In the genomic region with DNA sequence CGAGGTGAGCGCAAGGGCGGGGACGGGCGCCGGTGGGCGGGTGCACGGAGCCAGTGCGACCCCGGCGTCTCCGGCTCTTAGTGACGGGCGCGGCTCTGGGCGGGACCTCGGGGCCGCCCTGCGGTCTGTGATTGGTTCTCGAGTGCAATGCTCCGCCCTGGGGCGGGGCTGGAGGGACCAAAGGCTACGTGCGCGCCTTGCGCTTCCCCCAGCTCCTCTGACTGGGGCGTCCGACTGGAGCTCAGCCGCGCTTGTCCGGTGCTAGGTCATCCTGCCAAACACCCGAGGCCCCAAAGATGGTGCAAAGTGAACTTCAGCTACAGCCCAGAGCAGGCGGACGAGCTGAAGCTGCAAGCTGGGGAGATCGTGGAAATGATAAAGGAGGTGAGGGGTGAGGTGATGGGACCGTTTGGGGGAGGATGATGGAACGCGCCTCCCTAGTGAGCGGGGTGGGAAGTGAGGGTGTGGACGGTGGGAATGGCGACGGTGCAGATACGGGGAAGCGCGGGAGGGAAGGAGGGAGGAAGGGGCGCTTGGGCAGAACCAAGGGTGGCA, we compare ENCODE assay signal across 8 cellular contexts. TPM values are rescaled to one million over a fixed set of nuclear protein-coding genes. Genes with fewer than 3 reads are reported as not detected.
A peak's percentile ranks its signal among the peaks of the same experiment; 100 is the strongest.
DNase-seq lines count a peak whose midpoint lies in the region; ATAC-seq and TF ChIP-seq lines count a peak whose summit lies in the region.

No MANE protein-coding gene starts in this region.

- in situ Hi-C loops in Panc1 (cut with HindIII; ENCODE audit: low pct_unique_long_range_greater_than_20kb, low sequenced_read_pairs): no loop called here

- TF ChIP-seq CTCF in Panc1 (IDR thresholded peaks at IDR 0.05) (no peak), fibroblast of the aortic adventitia (IDR thresholded peaks at IDR 0.05; ENCODE audit: insufficient read depth, low read length) (no peak), nephron progenitor cell (IDR thresholded peaks at IDR 0.05) (no peak)

- H3K27ac ChIP-seq in Panc1 (ENCODE audit: low read length): peak overlapping the region; percentile 88

- H3K9me3 ChIP-seq in Panc1 (ENCODE audit: control insufficient read depth, insufficient read depth, low read depth, low read length): no peaks in the 10 kb centered on the region

- POLR2A ChIA-PET in Panc1 (lab: Charles Lee): interaction anchor here (1.0 kb wide), 1 partner anchor 158 kb away, joined by 5 read pairs; the partner anchor contains the start of gene TRAPPC3

- peaks cover 91% of the 10 kb centered on the region for H3K36me3 Mint-ChIP-seq in activated T-helper 17 cell treated with anti-CD3 and anti-CD28 coated beads, Interleukin-2, amount 50 U/mL, for 72 hours (ENCODE audit: low read depth)
- peaks cover 50% of the 10 kb centered on the region for H3K36me3 Mint-ChIP-seq in nephron progenitor cell (ENCODE audit: low read depth)
- peaks cover 43% of the 10 kb centered on the region for H3K36me3 Mint-ChIP-seq in stimulated activated naive CD8-positive, alpha-beta T cell treated with anti-CD3 and anti-CD28 coated beads, Interleukin-15, Interleukin-2, amounts not matched to agents 100 ng/mL and 50 ng/mL, for 24 hours (ENCODE audit: low read depth)

- BruUV-seq in Panc1 (replicated peaks; lab: Mats Ljungman, UMichigan): no TSS peak

- peak overlapping the region; percentile 82 for H3K4me3 ChIP-seq in Jurkat, Clone E6-1 (ENCODE audit: low read length)
- H3K4me3 ChIP-seq in Panc1 (ENCODE audit: low read depth in 2 of 2, low read length in 2 of 2) (peak overlapping the region; percentile 65 to 85), fibroblast of the aortic adventitia (ENCODE audit: low read depth, low read length) (peak overlapping the region; percentile 72)

- ATAC-seq in GM21576 (IDR thresholded peaks at IDR 0.05; ENCODE audit: unreplicated experiment) (peak; percentile 91), Panc1 (peak; percentile 97)
- peak; percentile 92 for ATAC-seq in activated T-helper 17 cell treated with anti-CD3 and anti-CD28 coated beads, Interleukin-2, amount 50 U/mL, for 72 hours (replicated peaks)

- H3K4me1 Mint-ChIP-seq in activated T-helper 17 cell treated with anti-CD3 and anti-CD28 coated beads, Interleukin-2, amount 50 U/mL, for 72 hours: peaks cover 30% of the 10 kb centered on the region
- peaks cover 26% of the 10 kb centered on the region for H3K4me1 Mint-ChIP-seq in nephron progenitor cell
- H3K4me1 Mint-ChIP-seq in stimulated activated naive CD8-positive, alpha-beta T cell treated with anti-CD3 and anti-CD28 coated beads, Interleukin-15, Interleukin-2, amounts not matched to agents 100 ng/mL and 50 ng/mL, for 24 hours (ENCODE audit: low read depth): peaks cover 50% of the 10 kb centered on the region

- no peaks in the 10 kb centered on the region for H3K27me3 Mint-ChIP-seq in activated T-helper 17 cell treated with anti-CD3 and anti-CD28 coated beads, Interleukin-2, amount 50 U/mL, for 72 hours
- H3K27me3 Mint-ChIP-seq in nephron progenitor cell (ENCODE audit: low read depth, poor library complexity): no peaks in the 10 kb centered on the region
- no peaks in the 10 kb centered on the region for H3K27me3 Mint-ChIP-seq in stimulated activated naive CD8-positive, alpha-beta T cell treated with anti-CD3 and anti-CD28 coated beads, Interleukin-15, Interleukin-2, amounts not matched to agents 100 ng/mL and 50 ng/mL, for 24 hours

- H3K27me3 ChIP-seq in Panc1 (ENCODE audit: control insufficient read depth, insufficient read depth, low read length): no peaks in the 10 kb centered on the region

- CTCF ChIA-PET in Panc1 (lab: Charles Lee): no interaction called here

- intact Hi-C loops in Panc1 (cut with micrococcal nuclease; ENCODE audit: unreplicated experiment): no loop called here

- DNase-seq in DMS153 treated with DMSO at 0.1 percent for 48 hours (lab: John Stamatoyannopoulos, UW; ENCODE audit: unreplicated experiment) (peak; percentile 98), Panc1 (ENCODE audit: low read depth, low spot score) (peak; percentile 50), fibroblast of the aortic adventitia (ENCODE audit: low read depth) (peak; percentile 85), nephron progenitor cell (peak; percentile 97)
- peak; percentile 90 for DNase-seq in Jurkat, Clone E6-1 (ENCODE audit: low read depth, low spot score)

- peak overlapping the region; percentile 100 for H3K4me3 Mint-ChIP-seq in activated T-helper 17 cell treated with anti-CD3 and anti-CD28 coated beads, Interleukin-2, amount 50 U/mL, for 72 hours
- H3K4me3 Mint-ChIP-seq in nephron progenitor cell: peak overlapping the region; percentile 91
- peak overlapping the region; percentile 85 for H3K4me3 Mint-ChIP-seq in stimulated activated naive CD8-positive, alpha-beta T cell treated with anti-CD3 and anti-CD28 coated beads, Interleukin-15, Interleukin-2, amounts not matched to agents 100 ng/mL and 50 ng/mL, for 24 hours

- H3K9me3 Mint-ChIP-seq in activated T-helper 17 cell treated with anti-CD3 and anti-CD28 coated beads, Interleukin-2, amount 50 U/mL, for 72 hours: no peaks in the 10 kb centered on the region
- no peaks in the 10 kb centered on the region for H3K9me3 Mint-ChIP-seq in nephron progenitor cell
- no peaks in the 10 kb centered on the region for H3K9me3 Mint-ChIP-seq in stimulated activated naive CD8-positive, alpha-beta T cell treated with anti-CD3 and anti-CD28 coated beads, Interleukin-15, Interleukin-2, amounts not matched to agents 100 ng/mL and 50 ng/mL, for 24 hours

- H3K27ac Mint-ChIP-seq in activated T-helper 17 cell treated with anti-CD3 and anti-CD28 coated beads, Interleukin-2, amount 50 U/mL, for 72 hours: peak overlapping the region; percentile 100
- H3K27ac Mint-ChIP-seq in nephron progenitor cell: no peak overlapping the region
- H3K27ac Mint-ChIP-seq in stimulated activated naive CD8-positive, alpha-beta T cell treated with anti-CD3 and anti-CD28 coated beads, Interleukin-15, Interleukin-2, amounts not matched to agents 100 ng/mL and 50 ng/mL, for 24 hours: peak overlapping the region; percentile 80

- peaks cover 15% of the 10 kb centered on the region for H3K4me1 ChIP-seq in Panc1 (ENCODE audit: control insufficient read depth, insufficient read depth, low read length)

- H3K36me3 ChIP-seq in Panc1 (ENCODE audit: control insufficient read depth, insufficient read depth, low read length): peaks cover 11% of the 10 kb centered on the region

RNA-seq across cellular contexts. Expression of gene SH3D21, which starts 0.8 kb away (rescaled TPM):
- polyA plus RNA-seq in Jurkat, Clone E6-1 (2012; ENCODE audit: insufficient read depth, insufficient read length): 6.6 TPM
- total RNA-seq in Panc1 (2021; ENCODE audit: unreplicated experiment): 18.9 TPM
- polyA plus RNA-seq in Panc1 (2012; ENCODE audit: insufficient read length): 19.9 TPM
- total RNA-seq in activated T-helper 17 cell treated with anti-CD3 and anti-CD28 coated beads, Interleukin-2, amount 50 U/mL, for 72 hours: 100 to 1,000 TPM in 1 of 2 donors, 10 to 100 TPM in 1; 24.4 to 245 TPM
- total RNA-seq in fibroblast of the aortic adventitia (ENCODE audit: low replicate concordance): 5.2 and 9.3 TPM in 2 replicates

RNA-seq across cellular contexts. Expression of gene EVA1B, which starts 16.5 kb away (rescaled TPM):
- 5.7 TPM for polyA plus RNA-seq in Jurkat, Clone E6-1 (2012; ENCODE audit: insufficient read depth, insufficient read length)
- total RNA-seq in Panc1 (2021; ENCODE audit: unreplicated experiment) (79.0 TPM), fibroblast of the aortic adventitia (ENCODE audit: low replicate concordance) (167 and 366 TPM in 2 replicates)
- 196 TPM for polyA plus RNA-seq in Panc1 (2012; ENCODE audit: insufficient read length)
- 1 to 10 TPM; 2.5 to 5.6 TPM for total RNA-seq in activated T-helper 17 cell treated with anti-CD3 and anti-CD28 coated beads, Interleukin-2, amount 50 U/mL, for 72 hours

Comparison
In these comparisons a context has a peak if more than half of its experiments do, and no peak if none do; other contexts are left out.
1. Peak in every context shown above with its lines: DNase-seq, ATAC-seq, H3K4me3 ChIP-seq and H3K27ac ChIP-seq.
2. RNA of gene EVA1B, which starts 16.5 kb away (total RNA-seq): 167 to 366 TPM in fibroblast of the aortic adventitia and 79.0 TPM in Panc1 (single experiment); 2.5 to 5.6 TPM in activated T-helper 17 cell treated with anti-CD3 and anti-CD28 coated beads, Interleukin-2, amount 50 U/mL, for 72 hours; every median in the first group is over 10 times any median in the second.